Comparison of ENCODE assay signal across 21 cellular contexts in the genomic region with DNA sequence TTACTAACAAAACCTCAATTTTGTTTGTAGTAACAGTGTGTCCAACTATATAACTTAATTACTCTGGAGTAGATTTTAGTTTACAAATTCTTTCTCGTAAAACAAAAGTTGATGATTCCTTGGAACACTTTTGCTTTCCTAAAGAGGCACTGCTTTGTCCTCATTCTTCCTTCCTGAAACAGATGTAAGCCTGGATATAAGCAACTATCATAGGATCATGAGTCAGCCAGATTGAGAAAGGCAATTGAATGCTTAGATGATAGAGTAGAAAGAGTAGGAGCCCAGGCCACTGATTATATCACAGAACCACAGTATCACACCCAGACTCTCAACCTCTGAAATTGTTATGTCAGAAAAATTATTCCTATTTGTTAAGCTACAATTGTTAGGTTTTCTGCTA.
DNase-seq lines count a peak whose midpoint lies in the region; ATAC-seq, FAIRE-seq and TF ChIP-seq lines count a peak whose summit lies in the region.
"Had no signal": no experiment of that assay in that cellular context is flagged by ENCODE, and none has a peak within 500 bp of the region (broad histone marks: within the 10 kb centered on the region; RNA-seq: fewer than 3 reads in every experiment).

No MANE protein-coding gene starts in this region.

- no peak overlapping the region for H3K9ac ChIP-seq in K562 (ENCODE audit: insufficient read depth in 1 of 2, low read depth in 2 of 2, low read length in 2 of 2)

- POLR2A ChIA-PET in MCF 10A (lab: Yijun Ruan, JAX) (no interaction called here), K562 (lab: Yijun Ruan, JAX) (no interaction called here)

- no peak for ATAC-seq in K562
- no peak for ATAC-seq in activated T-cell treated with anti-CD3 and anti-CD28 coated beads, Interleukin-2, amount 50 U/mL, for 72 hours (replicated peaks in 1 of 2)
- no peak for ATAC-seq in stimulated activated naive CD8-positive, alpha-beta T cell treated with anti-CD3 and anti-CD28 coated beads, Interleukin-15, amount 100 ng/mL, for 72 hours
- ATAC-seq: natural killer cell, right cardiac atrium, SK-N-SH treated with all-trans-retinoic acid at 6 μM for 48 hours had no signal

- no peaks in the 10 kb centered on the region for H3K36me3 Mint-ChIP-seq in MCF 10A (ENCODE audit: insufficient read depth, unreplicated experiment)
- peaks cover 7 to 8% of the 10 kb centered on the region in 2 donors for H3K36me3 Mint-ChIP-seq in activated T-cell treated with anti-CD3 and anti-CD28 coated beads, Interleukin-2, amount 50 U/mL, for 72 hours (ENCODE audit: insufficient read depth in 2 of 2)
- H3K36me3 Mint-ChIP-seq: natural killer cell had no signal

- H3K36me3 ChIP-seq in breast epithelium (no peaks in the 10 kb centered on the region), K562 (ENCODE audit: control insufficient read depth, insufficient read depth, low read length) (no peaks in the 10 kb centered on the region)
- H3K36me3 ChIP-seq: cardiac muscle cell had no signal

- no peak for TF ChIP-seq CTCF in MCF 10A (IDR thresholded peaks at IDR 0.05; ENCODE audit: unreplicated experiment)
- TF ChIP-seq CTCF in breast epithelium (IDR thresholded peaks at IDR 0.05), result no peak
- TF ChIP-seq CTCF in K562 (IDR thresholded peaks at IDR 0.05 in 2 of 3, conservative IDR thresholded peaks at IDR 0.05 in 1 of 3; ENCODE audit: insufficient read depth in 2 of 3, low read depth in 1 of 3, low read length in 3 of 3), result no peak

- H3K27me3 Mint-ChIP-seq in MCF 10A (ENCODE audit: insufficient read depth, unreplicated experiment), result no peaks in the 10 kb centered on the region
- peaks cover 6% of the 10 kb centered on the region for H3K27me3 Mint-ChIP-seq in activated T-cell treated with anti-CD3 and anti-CD28 coated beads, Interleukin-2, amount 50 U/mL, for 72 hours (ENCODE audit: low read depth)
- no peaks in the 10 kb centered on the region for H3K27me3 Mint-ChIP-seq in stimulated activated naive CD8-positive, alpha-beta T cell treated with anti-CD3 and anti-CD28 coated beads, Interleukin-15, amount 100 ng/mL, for 72 hours

- DNase-seq in MCF 10A (ENCODE audit: unreplicated experiment) (peak; percentile 22), breast epithelium (ENCODE audit: low spot score in 2 of 2) (no peak), K562 (ENCODE audit: extremely low read depth in 1 of 4, low spot score in 3 of 4) (no peak), fibroblast of gingiva (ENCODE audit: low read depth) (peak; percentile 27), skeletal muscle cell (ENCODE audit: low read depth) (peak; percentile 4), NCI-H1436 (lab: John Stamatoyannopoulos, UW) (no peak)
- no peak for DNase-seq in activated T-cell treated with anti-CD3 and anti-CD28 coated beads, Interleukin-2, amount 50 U/mL, for 72 hours
- DNase-seq in stimulated activated naive CD8-positive, alpha-beta T cell treated with anti-CD3 and anti-CD28 coated beads, Interleukin-15, amount 100 ng/mL, for 72 hours, result no peak
- DNase-seq: activated B cell treated with CpG ODN at 0.5 μM for 24 hours; activated CD4-positive, alpha-beta T cell treated with anti-CD3 and anti-CD28 coated beads, Interleukin-2, amount 50 U/mL, for 4 hours; activated CD8-positive, alpha-beta memory T cell treated with anti-CD3 and anti-CD28 coated beads, Interleukin-2, amount 50 U/mL, for 4 hours; CD8-positive, alpha-beta memory T cell; erythroblast; MM.1S; natural killer cell; NCI-H1436 treated with DMSO at 0.1 percent for 48 hours; NCI-H524; right cardiac atrium; stimulated activated CD4-positive, alpha-beta T cell treated with anti-CD3 and anti-CD28 coated beads, Interleukin-12 subunit alpha, Interleukin-12 subunit beta, amount 100 ng/mL, for 4 hours had no signal

- no peak for TF ChIP-seq RAD21 in K562 (CRISPR knock-in tag; conservative IDR thresholded peaks at IDR 0.05 in 1 of 2, IDR thresholded peaks at IDR 0.05 in 1 of 2)

- H3K4me1 ChIP-seq in breast epithelium, result no peaks in the 10 kb centered on the region
- no peaks in the 10 kb centered on the region for H3K4me1 ChIP-seq in K562 (replicated peaks in 1 of 2; ENCODE audit: control insufficient read depth in 2 of 2, insufficient read depth in 2 of 2, low read length in 2 of 2)

- in situ Hi-C loops in K562 (cut with MboI), result no loop called here

- H3K27ac Mint-ChIP-seq in MCF 10A (ENCODE audit: low read depth, unreplicated experiment), result no peak overlapping the region
- no peak overlapping the region for H3K27ac Mint-ChIP-seq in activated T-cell treated with anti-CD3 and anti-CD28 coated beads, Interleukin-2, amount 50 U/mL, for 72 hours
- no peak overlapping the region for H3K27ac Mint-ChIP-seq in stimulated activated naive CD8-positive, alpha-beta T cell treated with anti-CD3 and anti-CD28 coated beads, Interleukin-15, amount 100 ng/mL, for 72 hours
- H3K27ac Mint-ChIP-seq: activated B cell treated with CpG ODN at 0.5 μM for 24 hours; CD8-positive, alpha-beta memory T cell; natural killer cell had no signal

- no TSS peak for BruUV-seq in MCF 10A (replicated peaks; lab: Mats Ljungman, UMichigan)
- BruUV-seq in K562 (replicated peaks; lab: Mats Ljungman, UMichigan), result no TSS peak

- 0% methylated on average over 1 of the region's 1 CpG for WGBS in K562 (ENCODE audit: insufficient coverage, low coverage, missing lambda C conversion rate)

- H3K79me2 ChIP-seq in K562 (ENCODE audit: control insufficient read depth, insufficient read depth, low read length), result no peaks in the 10 kb centered on the region

- no peak for FAIRE-seq in K562 (lab: Jason Lieb, UNC)

- CTCF ChIA-PET in MCF 10A (lab: Yijun Ruan, JAX), result no interaction called here
- CTCF ChIA-PET in K562 (lab: Yijun Ruan, JAX; ENCODE audit: low intra/inter-chr PET ratio), result no interaction called here

- H3K9me3 ChIP-seq in breast epithelium (peaks cover 0 to 9% of the 10 kb centered on the region in 2 donors), K562 (replicated peaks; ENCODE audit: control insufficient read depth, insufficient read depth, low read depth, low read length) (no peaks in the 10 kb centered on the region)

- no peak for TF ChIP-seq EP300 in K562 (IDR thresholded peaks at IDR 0.05; ENCODE audit: low read length)

- TF ChIP-seq POLR2A in breast epithelium (IDR thresholded peaks at IDR 0.05) (no peak), K562 (conservative IDR thresholded peaks at IDR 0.05) (no peak)

- no peak overlapping the region for H3K27ac ChIP-seq in breast epithelium
- no peak overlapping the region for H3K27ac ChIP-seq in K562 (ENCODE audit: extremely low read depth, low read depth, low read length)
- H3K27ac ChIP-seq: cardiac muscle cell had no signal

- no peaks in the 10 kb centered on the region for H3K4me1 Mint-ChIP-seq in MCF 10A (ENCODE audit: insufficient read depth, unreplicated experiment)
- peaks cover 10% of the 10 kb centered on the region for H3K4me1 Mint-ChIP-seq in activated T-cell treated with anti-CD3 and anti-CD28 coated beads, Interleukin-2, amount 50 U/mL, for 72 hours (ENCODE audit: low read depth)
- no peaks in the 10 kb centered on the region for H3K4me1 Mint-ChIP-seq in stimulated activated naive CD8-positive, alpha-beta T cell treated with anti-CD3 and anti-CD28 coated beads, Interleukin-15, amount 100 ng/mL, for 72 hours
- H3K4me1 Mint-ChIP-seq: activated B cell treated with CpG ODN at 0.5 μM for 24 hours; CD8-positive, alpha-beta memory T cell had no signal

- H4K20me1 ChIP-seq in K562 (replicated peaks; ENCODE audit: control insufficient read depth, insufficient read depth, low read length), result no peaks in the 10 kb centered on the region

- no peaks in the 10 kb centered on the region for H3K27me3 ChIP-seq in breast epithelium
- peaks cover 0 to 4% of the 10 kb centered on the region in 2 experiments; a peak in 1 of 5 replicates for H3K27me3 ChIP-seq in K562 (ENCODE audit: control insufficient read depth in 2 of 2, insufficient read depth in 2 of 2, low read length in 2 of 2)
- H3K27me3 ChIP-seq: cardiac muscle cell had no signal

- H3K4me3 ChIP-seq in breast epithelium, result no peak overlapping the region
- H3K4me3 ChIP-seq in K562, result no peak overlapping the region
- no peak overlapping the region for H3K4me3 ChIP-seq in skeletal muscle cell (ENCODE audit: low read depth, low read length)
- H3K4me3 ChIP-seq: cardiac muscle cell had no signal

- H2AFZ ChIP-seq in K562 (ENCODE audit: low read depth, low read length), result no peak overlapping the region

- no peaks in the 10 kb centered on the region for H3K9me3 Mint-ChIP-seq in MCF 10A (ENCODE audit: unreplicated experiment)
- H3K9me3 Mint-ChIP-seq in activated T-cell treated with anti-CD3 and anti-CD28 coated beads, Interleukin-2, amount 50 U/mL, for 72 hours, result peaks cover 5 to 6% of the 10 kb centered on the region in 2 donors
- peaks cover 9 to 20% of the 10 kb centered on the region in 2 donors for H3K9me3 Mint-ChIP-seq in stimulated activated naive CD8-positive, alpha-beta T cell treated with anti-CD3 and anti-CD28 coated beads, Interleukin-15, amount 100 ng/mL, for 72 hours

- H3K4me3 Mint-ChIP-seq in MCF 10A (ENCODE audit: unreplicated experiment), result no peak overlapping the region
- no peak overlapping the region for H3K4me3 Mint-ChIP-seq in activated T-cell treated with anti-CD3 and anti-CD28 coated beads, Interleukin-2, amount 50 U/mL, for 72 hours
- H3K4me3 Mint-ChIP-seq in stimulated activated naive CD8-positive, alpha-beta T cell treated with anti-CD3 and anti-CD28 coated beads, Interleukin-15, amount 100 ng/mL, for 72 hours, result no peak overlapping the region
- H3K4me3 Mint-ChIP-seq: activated B cell treated with CpG ODN at 0.5 μM for 24 hours; CD8-positive, alpha-beta memory T cell; natural killer cell had no signal

- intact Hi-C loops in MCF 10A (cut with micrococcal nuclease) (no loop called here), breast epithelium (cut with DNase I; ENCODE audit: low total_unique reads) (loop anchor here (10.0 kb wide), 1 partner anchor 1204 kb away; no protein-coding TSS in a partner anchor), K562 (cut with micrococcal nuclease) (no loop called here)

- H3K9me1 ChIP-seq in K562 (ENCODE audit: control insufficient read depth, insufficient read depth, low read length), result no peaks in the 10 kb centered on the region

- H3K4me2 ChIP-seq in K562 (ENCODE audit: insufficient read depth, low read length), result no peak overlapping the region

TF ChIP-seq in K562, 482 proteins besides CTCF, POLR2A, EP300 and RAD21:
- TF ChIP-seq MAFG (tag; conservative IDR thresholded peaks at IDR 0.05) (peak; percentile 49), ZNF785 (CRISPR knock-in tag; IDR thresholded peaks at IDR 0.05) (no peak), EGR1 (conservative IDR thresholded peaks at IDR 0.05) (no peak), NFE2 (IDR thresholded peaks at IDR 0.05; ENCODE audit: low read depth) (peak; percentile 43; the same call in 1 of the 2 replicates), MCM2 (IDR thresholded peaks at IDR 0.05; ENCODE audit: low read depth) (no peak)
TF ChIP-seq in K562: peak in this region for 2.

Comparison
In these comparisons a context has a peak if more than half of its experiments do, and no peak if none do; other contexts are left out.
1. DNase-seq: peak in MCF 10A (single experiment), fibroblast of gingiva (single experiment) and skeletal muscle cell (single experiment); none in breast epithelium (0 of 2), K562 (0 of 4), activated T-cell treated with anti-CD3 and anti-CD28 coated beads, Interleukin-2, amount 50 U/mL, for 72 hours (0 of 2), stimulated activated naive CD8-positive, alpha-beta T cell treated with anti-CD3 and anti-CD28 coated beads, Interleukin-15, amount 100 ng/mL, for 72 hours (0 of 2) and NCI-H1436 (single experiment).